Comparison of ENCODE assay signal across 1 cellular context in genomic region chr14:67695394-67695949, GRCh38.
TF ChIP-seq lines count a peak whose summit lies in the region.

RDH11 (minus strand) TSS chr14:67695764; CDS start chr14:67695703, 61 bp downstream.

TF ChIP-seq in HepG2, 621 proteins besides CTCF, POLR2A, EP300 and RAD21 (continued from another document and continues in another):
- 0 out of 2 replicates have a peak, but pooled peaks have one; percentile 25 for TF ChIP-seq ZNF691 (CRISPR knock-in tag; IDR thresholded peaks at IDR 0.05; ENCODE audit: borderline replicate concordance, low read depth)
- no peak for TF ChIP-seq NR2F6 (IDR thresholded peaks at IDR 0.05)
- 0 out of 2 replicates have a peak, but pooled peaks have one; percentile 11 for TF ChIP-seq NR2F6 (CRISPR knock-in tag; IDR thresholded peaks at IDR 0.05)
- no peak for TF ChIP-seq RFXAP (CRISPR knock-in tag; IDR thresholded peaks at IDR 0.05; ENCODE audit: borderline replicate concordance)
- no peak for TF ChIP-seq ZFYVE20 (CRISPR knock-in tag; IDR thresholded peaks at IDR 0.05; ENCODE audit: borderline replicate concordance, low read depth)
- no peak for TF ChIP-seq WIZ (CRISPR knock-in tag; IDR thresholded peaks at IDR 0.05)
- no peak for TF ChIP-seq E2F2 (CRISPR knock-in tag; IDR thresholded peaks at IDR 0.05; ENCODE audit: borderline replicate concordance)
- TF ChIP-seq ZNF615 (CRISPR knock-in tag; IDR thresholded peaks at IDR 0.05; ENCODE audit: borderline replicate concordance), result 0 out of 2 replicates have a peak, but pooled peaks have one; percentile 5
- TF ChIP-seq GMEB2 (CRISPR knock-in tag; IDR thresholded peaks at IDR 0.05; ENCODE audit: low read depth), result no peak
- TF ChIP-seq ZNF276 (CRISPR knock-in tag; IDR thresholded peaks at IDR 0.05; ENCODE audit: low read depth), result no peak
- 0 out of 2 replicates have a peak, but pooled peaks have one; percentile 5 for TF ChIP-seq MAF1 (CRISPR knock-in tag; IDR thresholded peaks at IDR 0.05; ENCODE audit: borderline replicate concordance)
- peak; percentile 36; the same call in 1 of the 2 replicates for TF ChIP-seq KDM5B (CRISPR knock-in tag; IDR thresholded peaks at IDR 0.05; ENCODE audit: borderline replicate concordance)
- peak; percentile 63; the same call in 1 of the 2 replicates for TF ChIP-seq THAP9 (CRISPR knock-in tag; IDR thresholded peaks at IDR 0.05; ENCODE audit: borderline replicate concordance)
- peak; percentile 63; the same call in 1 of the 2 replicates for TF ChIP-seq YEATS2 (CRISPR knock-in tag; IDR thresholded peaks at IDR 0.05; ENCODE audit: borderline replicate concordance)
- TF ChIP-seq CEBPG (CRISPR knock-in tag; IDR thresholded peaks at IDR 0.05), result peak; percentile 96
- no peak for TF ChIP-seq PHB2 (IDR thresholded peaks at IDR 0.05; ENCODE audit: partially characterized antibody)
- no peak for TF ChIP-seq TFDP1 (CRISPR knock-in tag; IDR thresholded peaks at IDR 0.05; ENCODE audit: borderline replicate concordance)
- TF ChIP-seq PHF8 (CRISPR knock-in tag; IDR thresholded peaks at IDR 0.05), result peak; percentile 77
- peak; percentile 65; the same call in 1 of the 2 replicates for TF ChIP-seq MYPOP (CRISPR knock-in tag; IDR thresholded peaks at IDR 0.05)
- TF ChIP-seq KAT8 (CRISPR knock-in tag; IDR thresholded peaks at IDR 0.05), result peak; percentile 75; the same call in 1 of the 2 replicates
- no peak for TF ChIP-seq ZMYM3 (CRISPR knock-in tag; IDR thresholded peaks at IDR 0.05)
- peak; percentile 62 for TF ChIP-seq ARID4A (CRISPR knock-in tag; IDR thresholded peaks at IDR 0.05; ENCODE audit: borderline replicate concordance)
- TF ChIP-seq SYNCRIP (IDR thresholded peaks at IDR 0.05; ENCODE audit: insufficient read depth, low read depth, low read length), result no peak
- TF ChIP-seq ZNF7 (CRISPR knock-in tag; IDR thresholded peaks at IDR 0.05), result no peak
- 0 out of 2 replicates have a peak, but pooled peaks have one; percentile 38 for TF ChIP-seq ETV6 (CRISPR knock-in tag; conservative IDR thresholded peaks at IDR 0.05)
- peak; percentile 69; the same call in 1 of the 2 replicates for TF ChIP-seq ZNF317 (CRISPR knock-in tag; IDR thresholded peaks at IDR 0.05)
- no peak for TF ChIP-seq ZNF800 (CRISPR knock-in tag; IDR thresholded peaks at IDR 0.05)
- TF ChIP-seq ELK4 (CRISPR knock-in tag; IDR thresholded peaks at IDR 0.05; ENCODE audit: borderline replicate concordance), result no peak
- TF ChIP-seq ZNF282 (IDR thresholded peaks at IDR 0.05; ENCODE audit: partially characterized antibody), result no peak
- TF ChIP-seq ZNF20 (CRISPR knock-in tag; IDR thresholded peaks at IDR 0.05), result no peak
- TF ChIP-seq YEATS4 (CRISPR knock-in tag; IDR thresholded peaks at IDR 0.05; ENCODE audit: borderline replicate concordance), result peak; percentile 45; the same call in 1 of the 2 replicates
- TF ChIP-seq REST (IDR thresholded peaks at IDR 0.05; ENCODE audit: borderline replicate concordance in 1 of 2, low read depth in 1 of 2, low read length in 2 of 2), result peak in 1 of 2 experiments; percentile 39; a peak in 1 of 4 replicates
